ENCODE assay signal across 33 cellular contexts in genomic region chr4:98558770-98559169, GRCh38.
DNase-seq lines count a peak whose midpoint lies in the region; ATAC-seq, FAIRE-seq and TF ChIP-seq lines count a peak whose summit lies in the region.
"Had no signal": no experiment of that assay in that cellular context is flagged by ENCODE, and none has a peak within 500 bp of the region (broad histone marks: within the 10 kb centered on the region; RNA-seq: fewer than 3 reads in every experiment).

No MANE protein-coding gene starts in this region.

- ATAC-seq in WTC11, result peak; percentile 79
- ATAC-seq: activated CD8-positive, alpha-beta T cell treated with anti-CD3 and anti-CD28 coated beads for 36 hours; gastroesophageal sphincter; natural killer cell; right cardiac atrium; stimulated activated effector memory CD8-positive, alpha-beta T cell treated with anti-CD3 and anti-CD28 coated beads, Interleukin-12 subunit alpha, Interleukin-12 subunit beta, amount 100 ng/mL, for 72 hours had no signal

- peak; percentile 25 to 89 for DNase-seq in HAP-1 (ENCODE audit: low spot score in 2 of 2)
- DNase-seq in WTC11 (ENCODE audit: low spot score), result no peak
- no peak for DNase-seq in smooth muscle cell (lab: John Stamatoyannopoulos, UW; ENCODE audit: unreplicated experiment)
- DNase-seq in foreskin fibroblast, result no peak
- DNase-seq in GM23248, result no peak
- no peak for DNase-seq in small intestine
- DNase-seq: activated CD4-positive, alpha-beta T cell treated with anti-CD3 and anti-CD28 coated beads for 1 hour; activated CD8-positive, alpha-beta T cell treated with anti-CD3 and anti-CD28 coated beads for 36 hours; COR-L47; GF-D8; islet precursor cell; KBM-7; left ventricle myocardium inferior; MG63; natural killer cell; NCI-H1105 treated with DMSO at 0.1 percent for 48 hours; NCI-H2029 treated with DMSO at 0.1 percent for 48 hours; NCI-H226; right cardiac atrium; SK-N-SH; stimulated activated CD4-positive, alpha-beta T cell treated with anti-CD3 and anti-CD28 coated beads, Interleukin-12 subunit alpha, Interleukin-12 subunit beta, amount 100 ng/mL, for 4 hours; stimulated activated CD4-positive, alpha-beta T cell treated with anti-CD3 and anti-CD28 coated beads, Interleukin-4, amount 100 ng/mL, for 1 hour; T-helper 2 cell; upper lobe of left lung had no signal

- 14% methylated on average over 2 of the region's 2 CpGs for WGBS in smooth muscle cell (ENCODE audit: low lambda C conversion rate)
- WGBS in GM23248 (ENCODE audit: low coverage in 1 of 2, low lambda C conversion rate in 2 of 2, missing lambda C conversion rate in 2 of 2), 2 experiments, result 95 to 98% methylated on average over 2 of the region's 2 CpGs
- 78 to 91% (median 83%) methylated on average over 2 of the region's 2 CpGs for WGBS in small intestine, 3 donors

- peaks cover 12% of the 10 kb centered on the region for H3K9me3 Mint-ChIP-seq in WTC11
- H3K9me3 Mint-ChIP-seq: activated CD8-positive, alpha-beta T cell treated with anti-CD3 and anti-CD28 coated beads for 36 hours; activated naive CD4-positive, alpha-beta T cell treated with anti-CD3 and anti-CD28 coated beads, Interleukin-2, amount 50 U/mL, for 24 hours; activated T-helper 2 cell treated with anti-CD3 and anti-CD28 coated beads, Interferon-gamma antibody, Interleukin-2, Interleukin-4, amounts not matched to agents 10 μg/mL and 5 μg/mL and 100 μg/mL, durations not matched to agents 14 hours and 24 hours and 36 hours; dendritic cell treated with granulocyte-macrophage colony-stimulating factor and Interleukin-4, amounts not matched to agents 40 ng/mL and 50 ng/mL, for 4 days; natural killer cell; stimulated activated effector memory CD8-positive, alpha-beta T cell treated with anti-CD3 and anti-CD28 coated beads, Interleukin-12 subunit alpha, Interleukin-12 subunit beta, amount 100 ng/mL, for 72 hours had no signal

- H3K27ac ChIP-seq in iPS-18a (ENCODE audit: low read length) (peak overlapping the region; percentile 8), smooth muscle cell (ENCODE audit: low read depth) (peak overlapping the region; percentile 51), GM23248 (no peak overlapping the region), small intestine (ENCODE audit: low read depth in 1 of 2, low read length in 1 of 2) (no peak overlapping the region)
- H3K27ac ChIP-seq: BLaER1, left ventricle myocardium inferior, RWPE1, upper lobe of left lung had no signal

- H3K9me3 ChIP-seq in HAP-1, result no peaks in the 10 kb centered on the region
- no peaks in the 10 kb centered on the region for H3K9me3 ChIP-seq in iPS-18a (ENCODE audit: control insufficient read depth, low read depth, low read length)
- no peaks in the 10 kb centered on the region for H3K9me3 ChIP-seq in smooth muscle cell (replicated peaks; ENCODE audit: low read depth)
- H3K9me3 ChIP-seq in GM23248 (ENCODE audit: low read depth), result no peaks in the 10 kb centered on the region
- H3K9me3 ChIP-seq in small intestine (ENCODE audit: control insufficient read depth, low read depth), result no peaks in the 10 kb centered on the region
- H3K9me3 ChIP-seq: BLaER1, gastroesophageal sphincter, left ventricle myocardium inferior, MG63, SK-N-SH, upper lobe of left lung had no signal

- no peak overlapping the region for H3K4me3 ChIP-seq in HAP-1
- H3K4me3 ChIP-seq in iPS-18a (ENCODE audit: low read length), result peak overlapping the region; percentile 34
- H3K4me3 ChIP-seq in smooth muscle cell, result no peak overlapping the region
- H3K4me3 ChIP-seq in foreskin fibroblast (ENCODE audit: low read depth in 1 of 2, low read length in 2 of 2), result no peak overlapping the region
- H3K4me3 ChIP-seq in GM23248, result no peak overlapping the region
- no peak overlapping the region for H3K4me3 ChIP-seq in small intestine (ENCODE audit: low read depth in 1 of 2, low read length in 2 of 2)
- H3K4me3 ChIP-seq: BLaER1, gastroesophageal sphincter, left ventricle myocardium inferior, MG63, upper lobe of left lung had no signal

- H3K36me3 Mint-ChIP-seq in WTC11, result peaks cover 11% of the 10 kb centered on the region
- H3K36me3 Mint-ChIP-seq: natural killer cell; stimulated activated effector memory CD8-positive, alpha-beta T cell treated with anti-CD3 and anti-CD28 coated beads, Interleukin-12 subunit alpha, Interleukin-12 subunit beta, amount 100 ng/mL, for 72 hours had no signal

- H3K4me1 Mint-ChIP-seq in WTC11, result peaks cover 86% of the 10 kb centered on the region
- H3K4me1 Mint-ChIP-seq: stimulated activated effector memory CD8-positive, alpha-beta T cell treated with anti-CD3 and anti-CD28 coated beads, Interleukin-12 subunit alpha, Interleukin-12 subunit beta, amount 100 ng/mL, for 72 hours had no signal

- CTCF ChIA-PET in WTC11 (lab: Charles Lee), result interaction anchor here (0.8 kb wide), 1 partner anchor 52 kb away, joined by 3 read pairs; no protein-coding TSS in a partner anchor

- FAIRE-seq in small intestine (lab: Jason Lieb, UNC), result no peak
- FAIRE-seq: endometrium had no signal

- H3K9ac ChIP-seq in iPS-18a (ENCODE audit: low read length) (no peak overlapping the region), smooth muscle cell (ENCODE audit: low read depth) (no peak overlapping the region), GM23248 (no peak overlapping the region)
- H3K9ac ChIP-seq: BLaER1, SK-N-SH had no signal

- no peak overlapping the region for H2AFZ ChIP-seq in smooth muscle cell (ENCODE audit: low read depth)
- H2AFZ ChIP-seq in GM23248, result no peak overlapping the region

- H3K4me1 ChIP-seq in HAP-1 (peaks cover 15% of the 10 kb centered on the region), iPS-18a (ENCODE audit: control insufficient read depth, low read depth, low read length) (peaks cover 51% of the 10 kb centered on the region), smooth muscle cell (ENCODE audit: low read depth) (peaks cover 51% of the 10 kb centered on the region), GM23248 (ENCODE audit: insufficient read depth) (peaks cover 40% of the 10 kb centered on the region), small intestine (ENCODE audit: control insufficient read depth in 2 of 2, insufficient read depth in 1 of 2, low read depth in 1 of 2, low read length in 1 of 2) (no peaks in the 10 kb centered on the region)
- H3K4me1 ChIP-seq: BLaER1 had no signal

- H3K27me3 Mint-ChIP-seq in WTC11 (ENCODE audit: low read depth), result no peaks in the 10 kb centered on the region
- H3K27me3 Mint-ChIP-seq: activated CD8-positive, alpha-beta T cell treated with anti-CD3 and anti-CD28 coated beads for 36 hours; activated naive CD4-positive, alpha-beta T cell treated with anti-CD3 and anti-CD28 coated beads, Interleukin-2, amount 50 U/mL, for 24 hours; dendritic cell treated with granulocyte-macrophage colony-stimulating factor and Interleukin-4, amounts not matched to agents 40 ng/mL and 50 ng/mL, for 4 days had no signal

- H3K27me3 ChIP-seq in HAP-1 (ENCODE audit: low read depth) (no peaks in the 10 kb centered on the region), iPS-18a (ENCODE audit: control insufficient read depth, insufficient read depth, low read length) (no peaks in the 10 kb centered on the region), smooth muscle cell (ENCODE audit: low read depth) (no peaks in the 10 kb centered on the region), GM23248 (replicated peaks; ENCODE audit: insufficient read depth) (no peaks in the 10 kb centered on the region), small intestine (ENCODE audit: control insufficient read depth in 2 of 2, insufficient read depth in 2 of 2, low read length in 2 of 2) (no peaks in the 10 kb centered on the region)
- H3K27me3 ChIP-seq: BLaER1, gastroesophageal sphincter, MG63, upper lobe of left lung had no signal

- peak overlapping the region; percentile 95 for H3K27ac Mint-ChIP-seq in WTC11
- H3K27ac Mint-ChIP-seq: activated CD8-positive, alpha-beta T cell treated with anti-CD3 and anti-CD28 coated beads for 36 hours; activated naive CD4-positive, alpha-beta T cell treated with anti-CD3 and anti-CD28 coated beads, Interleukin-2, amount 50 U/mL, for 24 hours; activated T-helper 2 cell treated with anti-CD3 and anti-CD28 coated beads, Interferon-gamma antibody, Interleukin-2, Interleukin-4, amounts not matched to agents 10 μg/mL and 5 μg/mL and 100 μg/mL, durations not matched to agents 14 hours and 24 hours and 36 hours; dendritic cell treated with granulocyte-macrophage colony-stimulating factor and Interleukin-4, amounts not matched to agents 40 ng/mL and 50 ng/mL, for 4 days; natural killer cell; stimulated activated effector memory CD8-positive, alpha-beta T cell treated with anti-CD3 and anti-CD28 coated beads, Interleukin-12 subunit alpha, Interleukin-12 subunit beta, amount 100 ng/mL, for 72 hours had no signal

- in situ Hi-C loops in HAP-1 (cut with MboI; ENCODE audit: low sequenced_read_pairs) (no loop called here), GM23248 (cut with MboI) (no loop called here)

- H3K36me3 ChIP-seq in HAP-1 (replicated peaks) (no peaks in the 10 kb centered on the region), iPS-18a (ENCODE audit: control insufficient read depth, low read depth, low read length) (no peaks in the 10 kb centered on the region), smooth muscle cell (ENCODE audit: low read depth) (no peaks in the 10 kb centered on the region), GM23248 (ENCODE audit: low read depth) (no peaks in the 10 kb centered on the region), small intestine (ENCODE audit: control insufficient read depth in 2 of 2, insufficient read depth in 2 of 2, low read length in 2 of 2) (no peaks in the 10 kb centered on the region)
- H3K36me3 ChIP-seq: BLaER1, gastroesophageal sphincter, left ventricle myocardium inferior, MG63, upper lobe of left lung had no signal

- H3K4me3 Mint-ChIP-seq in WTC11, result peak overlapping the region; percentile 62
- H3K4me3 Mint-ChIP-seq: activated CD8-positive, alpha-beta T cell treated with anti-CD3 and anti-CD28 coated beads for 36 hours; activated naive CD4-positive, alpha-beta T cell treated with anti-CD3 and anti-CD28 coated beads, Interleukin-2, amount 50 U/mL, for 24 hours; dendritic cell treated with granulocyte-macrophage colony-stimulating factor and Interleukin-4, amounts not matched to agents 40 ng/mL and 50 ng/mL, for 4 days; natural killer cell; stimulated activated effector memory CD8-positive, alpha-beta T cell treated with anti-CD3 and anti-CD28 coated beads, Interleukin-12 subunit alpha, Interleukin-12 subunit beta, amount 100 ng/mL, for 72 hours had no signal

- H4K20me1 ChIP-seq in smooth muscle cell (ENCODE audit: low read depth) (peaks cover 4% of the 10 kb centered on the region), GM23248 (ENCODE audit: insufficient read depth) (no peaks in the 10 kb centered on the region)
- H4K20me1 ChIP-seq: BLaER1 had no signal

- peak overlapping the region; percentile 25 for H3K4me2 ChIP-seq in smooth muscle cell
- H3K4me2 ChIP-seq in GM23248 (ENCODE audit: unreplicated experiment), result no peak overlapping the region
- H3K4me2 ChIP-seq: BLaER1, SK-N-SH had no signal

- H3K79me2 ChIP-seq in smooth muscle cell (ENCODE audit: low read depth) (peaks cover 97% of the 10 kb centered on the region), GM23248 (ENCODE audit: insufficient read depth) (peaks cover 97% of the 10 kb centered on the region)

- no peaks in the 10 kb centered on the region for H3K9me2 ChIP-seq in GM23248 (ENCODE audit: insufficient read depth)
- H3K9me2 ChIP-seq: SK-N-SH had no signal

- POLR2A ChIA-PET in WTC11 (lab: Charles Lee), result no interaction called here

- TF ChIP-seq CTCF in WTC11 (IDR thresholded peaks at IDR 0.05) (no peak), smooth muscle cell (IDR thresholded peaks at IDR 0.05; ENCODE audit: borderline replicate concordance, insufficient read depth, poor library complexity, severe bottlenecking) (no peak), foreskin fibroblast (IDR thresholded peaks at IDR 0.05; ENCODE audit: low read depth, low read length) (no peak)

- H3F3A ChIP-seq in smooth muscle cell (ENCODE audit: low read depth) (peaks cover 22% of the 10 kb centered on the region), GM23248 (ENCODE audit: insufficient read depth) (peaks cover 28% of the 10 kb centered on the region)

Comparison
In these comparisons a context has a peak if more than half of its experiments do, and no peak if none do; other contexts are left out.
1. DNase-seq: peak in HAP-1 (2 of 2); none in WTC11 (single experiment), smooth muscle cell (single experiment), foreskin fibroblast (0 of 2), GM23248 (single experiment) and small intestine (single experiment).
2. H3K27ac ChIP-seq: peak in iPS-18a (single experiment) and smooth muscle cell (single experiment); none in GM23248 (single experiment) and small intestine (0 of 2).